Comparison of ENCODE assay signal across 8 cellular contexts in the genomic region with DNA sequence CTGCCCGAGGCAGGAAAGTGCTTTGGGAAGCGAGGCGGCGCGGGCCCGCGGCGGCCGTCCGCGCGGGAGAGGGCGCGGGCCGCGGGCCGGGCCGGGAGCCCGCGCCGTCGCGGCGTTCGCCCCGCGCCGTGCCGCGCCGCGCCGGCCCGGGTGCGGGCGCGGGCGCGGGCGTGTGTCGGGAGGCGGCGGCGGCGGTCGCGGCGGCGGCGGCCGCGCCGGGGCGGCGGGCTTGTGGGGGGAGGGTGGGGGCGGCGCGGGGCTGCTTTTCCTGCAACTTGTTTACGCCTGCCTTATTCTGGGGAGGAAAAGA. TPM values are rescaled to one million over a fixed set of nuclear protein-coding genes. Genes with fewer than 3 reads are reported as not detected.
DNase-seq lines count a peak whose midpoint lies in the region; ATAC-seq and TF ChIP-seq lines count a peak whose summit lies in the region.

No MANE protein-coding gene starts in this region.

- H3K27ac ChIP-seq in WERI-Rb-1: no peak overlapping the region
- peak overlapping the region; percentile 91 to 98 (median 95) for H3K27ac ChIP-seq in spleen

- no peaks in the 10 kb centered on the region for H3K36me3 ChIP-seq in H7 (replicated peaks; ENCODE audit: control insufficient read depth, insufficient read depth, low read length)
- peaks cover 2% of the 10 kb centered on the region; the same call in 1 of the 2 replicates for H3K36me3 ChIP-seq in WERI-Rb-1
- peaks cover 0 to 19% (median under 1%) of the 10 kb centered on the region in 6 donors for H3K36me3 ChIP-seq in spleen

- no peak for TF ChIP-seq POLR2A in spleen (IDR thresholded peaks at IDR 0.05)

- H3K27me3 ChIP-seq in H7 (ENCODE audit: control insufficient read depth, insufficient read depth, low read length) (peaks cover 2% of the 10 kb centered on the region; the same call in 1 of the 2 replicates), WERI-Rb-1 (ENCODE audit: insufficient read depth, low read depth, severe bottlenecking) (no peaks in the 10 kb centered on the region), spleen (replicated peaks in 1 of 7) (no peaks in the 10 kb centered on the region)

- TF ChIP-seq CTCF in WERI-Rb-1 (IDR thresholded peaks at IDR 0.05; ENCODE audit: low read depth, low read length): no peak
- no peak for TF ChIP-seq CTCF in spleen (IDR thresholded peaks at IDR 0.05 in 8 of 11, conservative IDR thresholded peaks at IDR 0.05 in 3 of 11)

- DNase-seq in H7 (no peak), WERI-Rb-1 (no peak), hepatic stellate cell (ENCODE audit: low spot score) (peak; percentile 11), spleen (no peak), NCI-H2171 treated with DMSO at 0.1 percent for 48 hours (lab: John Stamatoyannopoulos, UW) (no peak)
- DNase-seq in activated CD4-positive, alpha-beta T cell treated with anti-CD3 and anti-CD28 coated beads for 4 hours: no peak

- 0 to 2% (median 0%) methylated on average over 13 to 59 of the region's 59 CpGs for WGBS in spleen, 5 donors

- H3K9me3 ChIP-seq in WERI-Rb-1 (ENCODE audit: severe bottlenecking): no peaks in the 10 kb centered on the region
- no peaks in the 10 kb centered on the region for H3K9me3 ChIP-seq in spleen

- peaks cover 3 to 32% (median 23%) of the 10 kb centered on the region in 6 donors for H3K4me1 ChIP-seq in spleen

- H3K4me3 ChIP-seq in H7 (ENCODE audit: insufficient read depth, low read depth, low read length): peak overlapping the region; percentile 78
- H3K4me3 ChIP-seq in WERI-Rb-1 (ENCODE audit: low read depth, low read length): peak overlapping the region; percentile 76
- H3K4me3 ChIP-seq in spleen: peak overlapping the region; percentile 74 to 97 (median 84)

- intact Hi-C loops in spleen (cut with DNase I; ENCODE audit: low total_unique reads): loop anchor here (10.0 kb wide), 1 partner anchor 425 kb away; no protein-coding TSS in a partner anchor

- ATAC-seq in GM18909 (IDR thresholded peaks at IDR 0.05; ENCODE audit: poor library complexity, unreplicated experiment) (no peak), GM21515 (IDR thresholded peaks at IDR 0.05; ENCODE audit: unreplicated experiment) (no peak)

RNA-seq across cellular contexts. Expression of a gene that starts 1.4 kb away (rescaled TPM):
- 13.1 and 14.1 TPM in 2 replicates for total RNA-seq in H7 (2014; rRNA removed; shearing (Covaris generic))
- total RNA-seq in spleen: 10 to 100 TPM; 16.1 to 45.6 (median 38.2) TPM
- 10 to 100 TPM in 1 of 3 donors, 1 to 10 TPM in 2; 7.0 to 15.0 (median 7.5) TPM for polyA plus RNA-seq in spleen
